In genomic region chr5:72402959-72403628, GRCh38 we compare ENCODE assay signal across 8 cellular contexts.
DNase-seq lines count a peak whose midpoint lies in the region; ATAC-seq and TF ChIP-seq lines count a peak whose summit lies in the region.

No MANE protein-coding gene starts in this region.

- H3K4me3 ChIP-seq in GM23338 (no peak overlapping the region), SJSA1 (no peak overlapping the region), foreskin fibroblast (ENCODE audit: low read depth in 1 of 2, low read length in 2 of 2) (no peak overlapping the region), skin epidermis (no peak overlapping the region)

- H2AFZ ChIP-seq in GM23338 = no peak overlapping the region

- peak; percentile 75 to 82 for TF ChIP-seq CTCF in GM23338 (conservative IDR thresholded peaks at IDR 0.05; ENCODE audit: low read depth in 2 of 2)
- TF ChIP-seq CTCF in foreskin fibroblast (IDR thresholded peaks at IDR 0.05; ENCODE audit: low read depth, low read length) = peak; percentile 9

- H4K20me1 ChIP-seq in GM23338 (replicated peaks; ENCODE audit: insufficient read depth) = no peaks in the 10 kb centered on the region

- H3K4me3 Mint-ChIP-seq in GM23338 = no peak overlapping the region

- H3K9me2 ChIP-seq in GM23338 (ENCODE audit: insufficient read depth) = no peaks in the 10 kb centered on the region; the same call in 1 of the 2 replicates

- peak; percentile 57 for DNase-seq in GM23338 (ENCODE audit: low spot score)
- no peak for DNase-seq in SJSA1 (ENCODE audit: low read depth in 1 of 2, low spot score in 2 of 2)
- DNase-seq in foreskin fibroblast = peak in 1 of 2 donors; percentile 67
- no peak for DNase-seq in hippocampal formation (lab: John Stamatoyannopoulos, UW)
- no peak for DNase-seq in activated CD4-positive, alpha-beta T cell treated with anti-CD3 and anti-CD28 coated beads for 4 hours

- H3K36me3 ChIP-seq in GM23338 (ENCODE audit: insufficient read depth) (no peaks in the 10 kb centered on the region), SJSA1 (no peaks in the 10 kb centered on the region)

- H3K27me3 ChIP-seq in GM23338 (ENCODE audit: insufficient read depth) (no peaks in the 10 kb centered on the region), SJSA1 (replicated peaks) (no peaks in the 10 kb centered on the region)

- H3K4me2 ChIP-seq in GM23338 = no peak overlapping the region

- H3K79me2 ChIP-seq in GM23338 (replicated peaks; ENCODE audit: insufficient read depth) = no peaks in the 10 kb centered on the region

- H3F3A ChIP-seq in GM23338 (replicated peaks; ENCODE audit: low read depth) = no peaks in the 10 kb centered on the region

- ATAC-seq in GM23338 (no peak; the same call in 1 of the 3 replicates), HG03196 (IDR thresholded peaks at IDR 0.05; ENCODE audit: unreplicated experiment) (no peak), GM21825 (IDR thresholded peaks at IDR 0.05; ENCODE audit: unreplicated experiment) (no peak)

- H3K36me3 Mint-ChIP-seq in GM23338 (ENCODE audit: low read depth) = peaks cover 14% of the 10 kb centered on the region; the same call in 2 of the 3 replicates

- H3K4me1 ChIP-seq in GM23338 (ENCODE audit: insufficient read depth) (no peaks in the 10 kb centered on the region), SJSA1 (replicated peaks) (peaks cover 17% of the 10 kb centered on the region)

- no peak overlapping the region for H3K27ac Mint-ChIP-seq in GM23338

- no peak overlapping the region for H3K27ac ChIP-seq in GM23338 (ENCODE audit: low read depth)
- H3K27ac ChIP-seq in SJSA1 = peak overlapping the region; percentile 87
- peak overlapping the region in 11 of 21 experiments; percentile 4 to 61 (median 27) for H3K27ac ChIP-seq in skin epidermis

- H3K4me1 Mint-ChIP-seq in GM23338 = peaks cover 15% of the 10 kb centered on the region

- H3K9me3 ChIP-seq in SJSA1 (replicated peaks) = peaks cover 16% of the 10 kb centered on the region

- H3K27me3 Mint-ChIP-seq in GM23338 (ENCODE audit: insufficient read depth, low read depth, poor library complexity) = peaks cover 9% of the 10 kb centered on the region

- H3K9me3 Mint-ChIP-seq in GM23338 = peaks cover 24% of the 10 kb centered on the region; the same call in 2 of the 3 replicates

TF ChIP-seq in GM23338, 12 proteins besides CTCF, POLR2A, EP300 and RAD21:
- no peak for TF ChIP-seq JUNB (IDR thresholded peaks at IDR 0.05; ENCODE audit: unreplicated experiment)
- TF ChIP-seq POLR2AphosphoS5 (IDR thresholded peaks at IDR 0.05; ENCODE audit: low read depth) = no peak
- TF ChIP-seq ZNF331 (CRISPR knock-in tag; IDR thresholded peaks at IDR 0.05; ENCODE audit: low read depth) = no peak
- TF ChIP-seq ETS1 (IDR thresholded peaks at IDR 0.05) = no peak
- TF ChIP-seq EZH2phosphoT487 (IDR thresholded peaks at IDR 0.05; ENCODE audit: unreplicated experiment) = no peak
- TF ChIP-seq STAT1 (IDR thresholded peaks at IDR 0.05; ENCODE audit: unreplicated experiment) = no peak
- no peak for TF ChIP-seq ZNF114 (CRISPR knock-in tag; IDR thresholded peaks at IDR 0.05)
- TF ChIP-seq CREB1 (CRISPR knock-in tag; IDR thresholded peaks at IDR 0.05; ENCODE audit: low read depth) = no peak
- no peak for TF ChIP-seq REST (IDR thresholded peaks at IDR 0.05; ENCODE audit: unreplicated experiment)
- no peak for TF ChIP-seq NANOG (IDR thresholded peaks at IDR 0.05; ENCODE audit: borderline replicate concordance)
- no peak for TF ChIP-seq ZNF462 (CRISPR knock-in tag; IDR thresholded peaks at IDR 0.05)
